ENCODE assay signal across 1 cellular context in genomic region chr1:202270871-202271326, GRCh38.
TF ChIP-seq lines count a peak whose summit lies in the region.

No MANE protein-coding gene starts in this region.

TF ChIP-seq in HEK293, 187 proteins besides CTCF, POLR2A, EP300 and RAD21 (continued from another document):
- no peak for TF ChIP-seq ELK4 (IDR thresholded peaks at IDR 0.05; ENCODE audit: borderline replicate concordance, low read depth, low read length)
- TF ChIP-seq, protein P1, sequence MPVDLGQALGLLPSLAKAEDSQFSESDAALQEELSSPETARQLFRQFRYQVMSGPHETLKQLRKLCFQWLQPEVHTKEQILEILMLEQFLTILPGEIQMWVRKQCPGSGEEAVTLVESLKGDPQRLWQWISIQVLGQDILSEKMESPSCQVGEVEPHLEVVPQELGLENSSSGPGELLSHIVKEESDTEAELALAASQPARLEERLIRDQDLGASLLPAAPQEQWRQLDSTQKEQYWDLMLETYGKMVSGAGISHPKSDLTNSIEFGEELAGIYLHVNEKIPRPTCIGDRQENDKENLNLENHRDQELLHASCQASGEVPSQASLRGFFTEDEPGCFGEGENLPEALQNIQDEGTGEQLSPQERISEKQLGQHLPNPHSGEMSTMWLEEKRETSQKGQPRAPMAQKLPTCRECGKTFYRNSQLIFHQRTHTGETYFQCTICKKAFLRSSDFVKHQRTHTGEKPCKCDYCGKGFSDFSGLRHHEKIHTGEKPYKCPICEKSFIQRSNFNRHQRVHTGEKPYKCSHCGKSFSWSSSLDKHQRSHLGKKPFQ (tag by site-specific recombination; IDR thresholded peaks at IDR 0.05) = no peak
